In the genomic region with DNA sequence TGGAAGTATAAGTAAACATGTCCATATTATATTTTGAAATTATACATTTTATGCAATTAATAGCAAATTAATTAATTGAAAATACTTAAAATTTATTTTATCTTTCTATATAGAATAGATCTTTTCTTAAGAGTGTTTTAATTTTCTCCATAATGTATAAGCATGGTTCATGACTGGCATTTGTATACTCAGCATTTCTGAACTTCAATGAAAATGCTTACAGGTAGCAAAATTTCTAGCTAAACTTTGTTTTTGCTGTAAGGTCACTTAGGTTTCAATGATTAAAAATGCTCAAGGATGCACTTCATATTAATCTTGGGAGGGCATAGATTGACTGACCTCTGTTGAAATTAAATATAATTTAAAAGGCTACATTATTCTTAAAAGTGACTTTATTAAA, we compare ENCODE assay signal across 36 cellular contexts.
"Had no signal": no experiment of that assay in that cellular context is flagged by ENCODE, and none has a peak within 500 bp of the region (broad histone marks: within the 10 kb centered on the region; RNA-seq: fewer than 3 reads in every experiment).

No MANE protein-coding gene starts in this region.

- H3K36me3 ChIP-seq: ascending aorta, cardiac muscle cell, WERI-Rb-1 had no signal

- H3K4me3 ChIP-seq: ascending aorta, cardiac muscle cell had no signal

- DNase-seq: activated CD4-positive, alpha-beta memory T cell treated with anti-CD3 and anti-CD28 coated beads, Interleukin-2, amount 10 ng/mL, durations not matched to agents 7 days and 5 days; activated CD4-positive, alpha-beta T cell treated with anti-CD3 and anti-CD28 coated beads for 1 hour; activated CD4-positive, alpha-beta T cell treated with anti-CD3 and anti-CD28 coated beads for 36 hours; activated CD4-positive, alpha-beta T cell treated with anti-CD3 and anti-CD28 coated beads for 48 hours; activated CD4-positive, alpha-beta T cell treated with anti-CD3 and anti-CD28 coated beads, Interleukin-2, amount 10 ng/mL, durations not matched to agents 7 days and 5 days; activated CD4-positive, alpha-beta T cell treated with anti-CD3 and anti-CD28 coated beads, Interleukin-2, amount 50 U/mL, for 48 hours; activated CD4-positive, CD25-positive, alpha-beta regulatory T cell; activated CD8-positive, alpha-beta memory T cell treated with anti-CD3 and anti-CD28 coated beads for 24 hours; activated CD8-positive, alpha-beta memory T cell treated with anti-CD3 and anti-CD28 coated beads, Interleukin-2, amount 10 ng/mL, durations not matched to agents 7 days and 5 days; activated CD8-positive, alpha-beta memory T cell treated with anti-CD3 and anti-CD28 coated beads, Interleukin-2, amount 50 U/mL, for 48 hours; activated CD8-positive, alpha-beta T cell treated with anti-CD3 and anti-CD28 coated beads, Interleukin-2, amount 10 ng/mL, durations not matched to agents 7 days and 5 days; activated effector memory CD4-positive, alpha-beta T cell treated with Interleukin-2 at 50 U/mL for 16 hours; activated gamma-delta T cell; activated naive CD4-positive, alpha-beta T cell treated with anti-CD3 and anti-CD28 coated beads, Interleukin-2, amount 10 ng/mL, durations not matched to agents 7 days and 5 days; activated naive CD4-positive, alpha-beta T cell treated with Interleukin-2 at 50 U/mL for 16 hours; activated naive CD8-positive, alpha-beta T cell treated with anti-CD3 and anti-CD28 coated beads, Interleukin-2, amount 10 ng/mL, durations not matched to agents 7 days and 5 days; activated naive CD8-positive, alpha-beta T cell treated with anti-CD3 and anti-CD28 coated beads, Interleukin-2, amount 50 U/mL, for 24 hours; activated T-cell treated with anti-CD3 and anti-CD28 coated beads, Interleukin-2, amount 50 U/mL, for 24 hours; activated T-cell treated with anti-CD3 and anti-CD28 coated beads, Interleukin-2, amount 50 U/mL, for 48 hours; amygdala; anterior cingulate cortex; caudate nucleus; cerebellar nuclear complex; T-helper 17 cell; T-helper 9 cell; WERI-Rb-1 had no signal

- ATAC-seq: activated CD4-positive, alpha-beta T cell treated with anti-CD3 and anti-CD28 coated beads for 36 hours; activated CD4-positive, CD25-positive, alpha-beta regulatory T cell treated with anti-CD3 and anti-CD28 coated beads, Interleukin-2, amount 50 U/mL, for 24 hours; activated CD8-positive, alpha-beta memory T cell treated with anti-CD3 and anti-CD28 coated beads, Interleukin-2, amount 10 ng/mL, durations not matched to agents 7 days and 5 days; activated CD8-positive, alpha-beta T cell treated with anti-CD3 and anti-CD28 coated beads, Interleukin-2, amount 10 ng/mL, durations not matched to agents 7 days and 5 days; activated naive CD8-positive, alpha-beta T cell treated with anti-CD3 and anti-CD28 coated beads, Interleukin-2, amount 50 U/mL, for 24 hours; T-helper 17 cell; WTC11 had no signal

- H3K36me3 Mint-ChIP-seq: activated CD8-positive, alpha-beta memory T cell treated with anti-CD3 and anti-CD28 coated beads, Interleukin-2, amount 10 ng/mL, durations not matched to agents 7 days and 5 days; activated naive CD4-positive, alpha-beta T cell treated with anti-CD3 and anti-CD28 coated beads, Interleukin-2, amount 10 ng/mL, durations not matched to agents 7 days and 5 days; activated naive CD4-positive, alpha-beta T cell treated with anti-CD3 and anti-CD28 coated beads, Interleukin-2, amount 50 U/mL, for 24 hours; activated naive CD8-positive, alpha-beta T cell; activated naive CD8-positive, alpha-beta T cell treated with anti-CD3 and anti-CD28 coated beads, Interleukin-2, amount 10 ng/mL, durations not matched to agents 7 days and 5 days; brain; WTC11 had no signal

- H3K4me1 ChIP-seq: ascending aorta had no signal

- H3K9me3 Mint-ChIP-seq: activated CD4-positive, alpha-beta memory T cell treated with anti-CD3 and anti-CD28 coated beads, Interleukin-2, amount 10 ng/mL, durations not matched to agents 7 days and 5 days; activated naive CD4-positive, alpha-beta T cell treated with anti-CD3 and anti-CD28 coated beads, Interleukin-2, amount 50 U/mL, for 24 hours had no signal

- FAIRE-seq: bronchial epithelial cell had no signal

- H3K27me3 ChIP-seq: ascending aorta, cardiac muscle cell had no signal

- H3K27me3 Mint-ChIP-seq: activated CD4-positive, alpha-beta memory T cell treated with anti-CD3 and anti-CD28 coated beads, Interleukin-2, amount 10 ng/mL, durations not matched to agents 7 days and 5 days; activated CD4-positive, alpha-beta T cell treated with anti-CD3 and anti-CD28 coated beads for 36 hours; activated CD4-positive, alpha-beta T cell treated with anti-CD3 and anti-CD28 coated beads, Interleukin-2, amount 10 ng/mL, durations not matched to agents 7 days and 5 days; activated CD8-positive, alpha-beta memory T cell treated with anti-CD3 and anti-CD28 coated beads, Interleukin-2, amount 10 ng/mL, durations not matched to agents 7 days and 5 days; activated naive CD4-positive, alpha-beta T cell treated with anti-CD3 and anti-CD28 coated beads, Interleukin-2, amount 10 ng/mL, durations not matched to agents 7 days and 5 days; activated naive CD4-positive, alpha-beta T cell treated with anti-CD3 and anti-CD28 coated beads, Interleukin-2, amount 50 U/mL, for 24 hours; activated naive CD8-positive, alpha-beta T cell; activated naive CD8-positive, alpha-beta T cell treated with anti-CD3 and anti-CD28 coated beads, Interleukin-2, amount 10 ng/mL, durations not matched to agents 7 days and 5 days; activated naive CD8-positive, alpha-beta T cell treated with anti-CD3 and anti-CD28 coated beads, Interleukin-2, amount 50 U/mL, for 24 hours; activated T-cell treated with anti-CD3 and anti-CD28 coated beads, Interleukin-2, amount 50 U/mL, for 24 hours; central memory CD8-positive, alpha-beta T cell; T-helper 17 cell had no signal

- H3K4me1 Mint-ChIP-seq: activated CD4-positive, alpha-beta memory T cell treated with anti-CD3 and anti-CD28 coated beads, Interleukin-2, amount 10 ng/mL, durations not matched to agents 7 days and 5 days; activated CD4-positive, alpha-beta T cell treated with anti-CD3 and anti-CD28 coated beads for 36 hours; activated CD4-positive, alpha-beta T cell treated with anti-CD3 and anti-CD28 coated beads, Interleukin-2, amount 10 ng/mL, durations not matched to agents 7 days and 5 days; activated CD8-positive, alpha-beta memory T cell treated with anti-CD3 and anti-CD28 coated beads, Interleukin-2, amount 10 ng/mL, durations not matched to agents 7 days and 5 days; activated naive CD4-positive, alpha-beta T cell treated with anti-CD3 and anti-CD28 coated beads, Interleukin-2, amount 10 ng/mL, durations not matched to agents 7 days and 5 days; activated naive CD4-positive, alpha-beta T cell treated with anti-CD3 and anti-CD28 coated beads, Interleukin-2, amount 50 U/mL, for 24 hours; activated naive CD8-positive, alpha-beta T cell treated with anti-CD3 and anti-CD28 coated beads, Interleukin-2, amount 10 ng/mL, durations not matched to agents 7 days and 5 days; activated naive CD8-positive, alpha-beta T cell treated with anti-CD3 and anti-CD28 coated beads, Interleukin-2, amount 50 U/mL, for 24 hours; brain; central memory CD8-positive, alpha-beta T cell; T-helper 17 cell; WTC11 had no signal

- H3K9me3 ChIP-seq: ascending aorta had no signal

- H3K27ac Mint-ChIP-seq: activated CD4-positive, alpha-beta memory T cell treated with anti-CD3 and anti-CD28 coated beads, Interleukin-2, amount 10 ng/mL, durations not matched to agents 7 days and 5 days; activated CD4-positive, alpha-beta T cell treated with anti-CD3 and anti-CD28 coated beads for 36 hours; activated CD4-positive, alpha-beta T cell treated with anti-CD3 and anti-CD28 coated beads, Interleukin-2, amount 10 ng/mL, durations not matched to agents 7 days and 5 days; activated CD8-positive, alpha-beta memory T cell treated with anti-CD3 and anti-CD28 coated beads, Interleukin-2, amount 10 ng/mL, durations not matched to agents 7 days and 5 days; activated CD8-positive, alpha-beta T cell treated with anti-CD3 and anti-CD28 coated beads, Interleukin-2, amount 10 ng/mL, durations not matched to agents 7 days and 5 days; activated naive CD4-positive, alpha-beta T cell treated with anti-CD3 and anti-CD28 coated beads, Interleukin-2, amount 10 ng/mL, durations not matched to agents 7 days and 5 days; activated naive CD4-positive, alpha-beta T cell treated with anti-CD3 and anti-CD28 coated beads, Interleukin-2, amount 50 U/mL, for 24 hours; activated naive CD8-positive, alpha-beta T cell; activated naive CD8-positive, alpha-beta T cell treated with anti-CD3 and anti-CD28 coated beads, Interleukin-2, amount 10 ng/mL, durations not matched to agents 7 days and 5 days; activated naive CD8-positive, alpha-beta T cell treated with anti-CD3 and anti-CD28 coated beads, Interleukin-2, amount 50 U/mL, for 24 hours; activated T-cell treated with anti-CD3 and anti-CD28 coated beads, Interleukin-2, amount 50 U/mL, for 24 hours; activated T-helper 2 cell treated with anti-CD3 and anti-CD28 coated beads, Interferon-gamma antibody, Interleukin-2, Interleukin-4, amounts not matched to agents 10 μg/mL and 5 μg/mL and 100 μg/mL, durations not matched to agents 14 hours and 24 hours and 36 hours; brain; T-helper 17 cell; WTC11 had no signal

- H3K27ac ChIP-seq: ascending aorta, cardiac muscle cell, WERI-Rb-1 had no signal

- H3K4me3 Mint-ChIP-seq: activated CD4-positive, alpha-beta memory T cell treated with anti-CD3 and anti-CD28 coated beads, Interleukin-2, amount 10 ng/mL, durations not matched to agents 7 days and 5 days; activated CD4-positive, alpha-beta T cell treated with anti-CD3 and anti-CD28 coated beads for 36 hours; activated CD4-positive, alpha-beta T cell treated with anti-CD3 and anti-CD28 coated beads, Interleukin-2, amount 10 ng/mL, durations not matched to agents 7 days and 5 days; activated CD8-positive, alpha-beta memory T cell treated with anti-CD3 and anti-CD28 coated beads, Interleukin-2, amount 10 ng/mL, durations not matched to agents 7 days and 5 days; activated CD8-positive, alpha-beta T cell treated with anti-CD3 and anti-CD28 coated beads, Interleukin-2, amount 10 ng/mL, durations not matched to agents 7 days and 5 days; activated naive CD4-positive, alpha-beta T cell treated with anti-CD3 and anti-CD28 coated beads, Interleukin-2, amount 10 ng/mL, durations not matched to agents 7 days and 5 days; activated naive CD4-positive, alpha-beta T cell treated with anti-CD3 and anti-CD28 coated beads, Interleukin-2, amount 50 U/mL, for 24 hours; activated naive CD8-positive, alpha-beta T cell; activated naive CD8-positive, alpha-beta T cell treated with anti-CD3 and anti-CD28 coated beads, Interleukin-2, amount 10 ng/mL, durations not matched to agents 7 days and 5 days; activated naive CD8-positive, alpha-beta T cell treated with anti-CD3 and anti-CD28 coated beads, Interleukin-2, amount 50 U/mL, for 24 hours; activated T-cell treated with anti-CD3 and anti-CD28 coated beads, Interleukin-2, amount 50 U/mL, for 24 hours; brain; central memory CD8-positive, alpha-beta T cell; T-helper 17 cell; WTC11 had no signal
